ENCODE assay signal across 9 cellular contexts in the genomic region with DNA sequence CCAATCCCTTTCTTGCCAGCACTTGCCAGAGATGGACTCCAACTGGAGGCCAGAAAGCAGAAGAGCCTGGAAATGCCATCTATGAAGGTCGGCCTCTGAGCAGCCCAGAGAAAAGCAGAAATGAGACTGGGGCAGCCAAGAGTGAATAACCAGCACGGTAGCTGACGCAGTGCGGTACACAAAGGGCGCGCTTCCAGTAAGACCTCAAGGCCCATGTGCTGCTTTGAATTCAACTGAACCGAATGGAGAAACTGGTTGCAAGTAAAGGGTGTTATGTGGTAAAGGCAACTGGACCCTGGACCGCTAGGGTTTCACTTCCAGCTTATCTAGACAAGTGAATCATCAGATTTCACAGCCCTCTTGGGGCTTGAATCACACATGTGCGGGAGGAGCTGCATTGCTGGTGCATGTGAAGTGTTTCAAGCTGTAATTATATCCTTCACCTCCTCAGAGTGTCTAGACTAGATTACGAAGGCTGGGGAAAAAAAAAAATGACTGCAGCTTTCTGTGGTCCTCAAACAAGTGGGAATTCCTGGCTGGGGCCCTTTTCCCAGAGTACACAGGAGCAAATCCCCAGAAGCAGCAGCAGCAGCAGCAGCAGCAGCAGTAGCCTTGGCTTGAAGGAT.
DNase-seq lines count a peak whose midpoint lies in the region; ATAC-seq and TF ChIP-seq lines count a peak whose summit lies in the region.
"Had no signal": no experiment of that assay in that cellular context is flagged by ENCODE, and none has a peak within 500 bp of the region (broad histone marks: within the 10 kb centered on the region; RNA-seq: fewer than 3 reads in every experiment).

No MANE protein-coding gene starts in this region.

- TF ChIP-seq CTCF in epithelial cell of esophagus (IDR thresholded peaks at IDR 0.05; ENCODE audit: insufficient read depth, low read depth, low read length, missing control alignments): peak; percentile 12
- TF ChIP-seq CTCF in natural killer cell (IDR thresholded peaks at IDR 0.05): no peak

- no peak overlapping the region for H3K27ac Mint-ChIP-seq in natural killer cell

- H3K4me3 Mint-ChIP-seq in natural killer cell: no peak overlapping the region

- no peaks in the 10 kb centered on the region for H3K9me3 Mint-ChIP-seq in natural killer cell

- DNase-seq in COLO829 (ENCODE audit: low spot score) (peak; percentile 76), NCI-H524 (lab: John Stamatoyannopoulos, UW) (peak; percentile 89 to 93), epithelial cell of esophagus (ENCODE audit: low read depth) (peak; percentile 83), skeletal muscle cell (ENCODE audit: low read depth) (peak; percentile 99), NCI-H146 (lab: John Stamatoyannopoulos, UW) (no peak), natural killer cell (no peak)

- no peaks in the 10 kb centered on the region for H3K36me3 Mint-ChIP-seq in natural killer cell

- H3K4me3 ChIP-seq in epithelial cell of esophagus (ENCODE audit: low read length) (no peak overlapping the region), skeletal muscle cell (ENCODE audit: low read depth, low read length) (peak overlapping the region; percentile 12)
- H3K4me3 ChIP-seq: thoracic aorta had no signal

- peaks cover 0 to 2% of the 10 kb centered on the region in 2 donors for H3K27me3 Mint-ChIP-seq in natural killer cell (ENCODE audit: low read depth in 2 of 2)

- peak; percentile 95 for ATAC-seq in GM19328 (IDR thresholded peaks at IDR 0.05; ENCODE audit: unreplicated experiment)
- ATAC-seq in HG03135 (IDR thresholded peaks at IDR 0.05; ENCODE audit: unreplicated experiment): peak; percentile 96
- ATAC-seq in natural killer cell: no peak

- intact Hi-C loops in natural killer cell (cut with micrococcal nuclease): no loop called here

- H3K4me1 Mint-ChIP-seq in natural killer cell: no peaks in the 10 kb centered on the region

Comparison
In these comparisons a context has a peak if more than half of its experiments do, and no peak if none do; other contexts are left out.
1. DNase-seq: peak in COLO829 (single experiment), NCI-H524 (2 of 2), epithelial cell of esophagus (single experiment) and skeletal muscle cell (single experiment); none in NCI-H146 (single experiment) and natural killer cell (single experiment).
2. ATAC-seq: peak in GM19328 (single experiment) and HG03135 (single experiment); none in natural killer cell (0 of 3).